ENCODE assay signal across 11 cellular contexts in genomic region chr3:133548090-133548489, GRCh38. TPM values are rescaled to one million over a fixed set of nuclear protein-coding genes. Genes with fewer than 3 reads are reported as not detected.
DNase-seq lines count a peak whose midpoint lies in the region; ATAC-seq and TF ChIP-seq lines count a peak whose summit lies in the region.
"Had no signal": no experiment of that assay in that cellular context is flagged by ENCODE, and none has a peak within 500 bp of the region (broad histone marks: within the 10 kb centered on the region; RNA-seq: fewer than 3 reads in every experiment).

No MANE protein-coding gene starts in this region.

- 53 to 70% methylated on average over 2 of the region's 2 CpGs for WGBS in transverse colon (ENCODE audit: low coverage in 1 of 2), 2 donors

- no peaks in the 10 kb centered on the region for H4K20me1 ChIP-seq in Karpas-422 (ENCODE audit: insufficient read depth, low read depth, low read length)

- peak overlapping the region; percentile 53 for H3K27ac ChIP-seq in Karpas-422 (ENCODE audit: low read length)
- H3K27ac ChIP-seq in lower lobe of right lung, result peak overlapping the region; percentile 62
- peak overlapping the region; percentile 34 to 62 (median 48) for H3K27ac ChIP-seq in transverse colon
- no peak overlapping the region for H3K27ac ChIP-seq in naive thymus-derived CD4-positive, alpha-beta T cell (ENCODE audit: low read depth, low read length)
- H3K27ac ChIP-seq: epithelial cell of prostate had no signal

- H3K27me3 Mint-ChIP-seq in naive thymus-derived CD4-positive, alpha-beta T cell, result peaks cover 0 to 2% (median 0%) of the 10 kb centered on the region in 5 donors

- TF ChIP-seq EP300 in transverse colon (IDR thresholded peaks at IDR 0.05; ENCODE audit: low read depth), result no peak

- peaks cover 0 to 4% (median 0%) of the 10 kb centered on the region in 11 donors for H3K9me3 Mint-ChIP-seq in naive thymus-derived CD4-positive, alpha-beta T cell

- no peaks in the 10 kb centered on the region for H3K79me2 ChIP-seq in Karpas-422 (ENCODE audit: low read length)

- H3K27me3 ChIP-seq in Karpas-422 (ENCODE audit: low read length) (no peaks in the 10 kb centered on the region), lower lobe of right lung (ENCODE audit: low read depth) (no peaks in the 10 kb centered on the region), transverse colon (no peaks in the 10 kb centered on the region)
- no peaks in the 10 kb centered on the region for H3K27me3 ChIP-seq in naive thymus-derived CD4-positive, alpha-beta T cell (ENCODE audit: control insufficient read depth in 2 of 2, insufficient read depth in 2 of 2, low read length in 2 of 2)

- peak in 1 of 2 donors; percentile 7 for ATAC-seq in lower lobe of right lung
- ATAC-seq in naive thymus-derived CD4-positive, alpha-beta T cell, result no peak

- intact Hi-C loops in lower lobe of right lung (cut with DNase I), result no loop called here
- intact Hi-C loops in transverse colon (cut with DNase I; ENCODE audit: low total_unique reads), result no loop called here
- intact Hi-C loops in naive thymus-derived CD4-positive, alpha-beta T cell (cut with micrococcal nuclease), result no loop called here

- in situ Hi-C loops in transverse colon (cut with MboI; ENCODE audit: low pct_ligation_motif_present in 1 of 4, low pct_unique_long_range_greater_than_20kb in 1 of 4, low sequenced_read_pairs in 3 of 4), result no loop called here

- peak overlapping the region; percentile 29 for H3K9ac ChIP-seq in Karpas-422 (ENCODE audit: low read length)

- peaks cover 0 to 3% (median 0%) of the 10 kb centered on the region in 7 donors for H3K4me1 Mint-ChIP-seq in naive thymus-derived CD4-positive, alpha-beta T cell

- H3K4me3 ChIP-seq in Karpas-422 (ENCODE audit: low read length) (no peak overlapping the region), lower lobe of right lung (no peak overlapping the region), transverse colon (no peak overlapping the region)
- no peak overlapping the region for H3K4me3 ChIP-seq in naive thymus-derived CD4-positive, alpha-beta T cell (ENCODE audit: low read length)

- no peak for TF ChIP-seq CTCF in lower lobe of right lung (IDR thresholded peaks at IDR 0.05)
- TF ChIP-seq CTCF in transverse colon (IDR thresholded peaks at IDR 0.05), result no peak

- H3K36me3 Mint-ChIP-seq in naive thymus-derived CD4-positive, alpha-beta T cell, result peaks cover 0 to 3% (median 0%) of the 10 kb centered on the region in 5 donors
- H3K36me3 Mint-ChIP-seq: naive B cell had no signal

- H3K4me1 ChIP-seq in Karpas-422 (ENCODE audit: low read length) (peaks cover 38% of the 10 kb centered on the region), lower lobe of right lung (peaks cover 8% of the 10 kb centered on the region), transverse colon (peaks cover 13 to 20% (median 14%) of the 10 kb centered on the region in 4 donors)
- no peaks in the 10 kb centered on the region for H3K4me1 ChIP-seq in naive thymus-derived CD4-positive, alpha-beta T cell (ENCODE audit: control insufficient read depth in 2 of 2, insufficient read depth in 2 of 2, low read length in 2 of 2)

- no peaks in the 10 kb centered on the region for H3K9me3 ChIP-seq in Karpas-422 (ENCODE audit: low read length)
- no peaks in the 10 kb centered on the region for H3K9me3 ChIP-seq in lower lobe of right lung
- H3K9me3 ChIP-seq in transverse colon, result no peaks in the 10 kb centered on the region
- no peaks in the 10 kb centered on the region for H3K9me3 ChIP-seq in naive thymus-derived CD4-positive, alpha-beta T cell (ENCODE audit: control insufficient read depth in 2 of 3, low read length in 3 of 3)

- no peaks in the 10 kb centered on the region for H3K36me3 ChIP-seq in Karpas-422 (ENCODE audit: insufficient read depth, low read length)
- no peaks in the 10 kb centered on the region for H3K36me3 ChIP-seq in lower lobe of right lung
- no peaks in the 10 kb centered on the region for H3K36me3 ChIP-seq in transverse colon
- H3K36me3 ChIP-seq in naive thymus-derived CD4-positive, alpha-beta T cell (ENCODE audit: control insufficient read depth in 2 of 3, insufficient read depth in 3 of 3, low read length in 3 of 3), result no peaks in the 10 kb centered on the region

- H3K4me2 ChIP-seq in Karpas-422 (ENCODE audit: low read depth, low read length, poor library complexity, severe bottlenecking), result peak overlapping the region; percentile 12

- H3K27ac Mint-ChIP-seq in naive thymus-derived CD4-positive, alpha-beta T cell, result peak overlapping the region in 1 of 9 donors; percentile 42

- POLR2A ChIA-PET in naive thymus-derived CD4-positive, alpha-beta T cell (lab: Charles Lee), result no interaction called here

- 0 out of 2 replicates have a peak overlapping the region, but pooled peaks have one; percentile 15 for H2AFZ ChIP-seq in Karpas-422 (ENCODE audit: low read length)

- TF ChIP-seq POLR2A in transverse colon (IDR thresholded peaks at IDR 0.05), result no peak

- CTCF ChIA-PET in naive thymus-derived CD4-positive, alpha-beta T cell (lab: Charles Lee), result no interaction called here

- no peak overlapping the region for H3K4me3 Mint-ChIP-seq in naive thymus-derived CD4-positive, alpha-beta T cell

- DNase-seq in Karpas-422 (no peak), astrocyte of the hippocampus (ENCODE audit: low read depth, low spot score) (peak; percentile 62), lower lobe of right lung (no peak), transverse colon (no peak), occipital lobe (lab: John Stamatoyannopoulos, UW) (no peak), LoVo (ENCODE audit: low spot score) (no peak)
- DNase-seq in naive thymus-derived CD4-positive, alpha-beta T cell, result no peak
- DNase-seq: COR-L47, GOT3, naive B cell had no signal

- H3K9me2 ChIP-seq in Karpas-422 (replicated peaks; ENCODE audit: insufficient read depth, low read length), result no peaks in the 10 kb centered on the region

RNA-seq across cellular contexts. Expression of gene CDV3, which starts 25.4 kb away (rescaled TPM):
- total RNA-seq in Karpas-422 (2014; rRNA removed; shearing (Covaris generic); ENCODE audit: low replicate concordance), result 772 and 806 TPM in 2 replicates
- total RNA-seq in lower lobe of right lung, result 166 TPM
- total RNA-seq in transverse colon, result 10 to 100 TPM; 46.8 to 84.9 (median 78.8) TPM
- total RNA-seq in occipital lobe, result 117 TPM
- 100 to 1,000 TPM; 179 to 206 (median 200) TPM for total RNA-seq in naive thymus-derived CD4-positive, alpha-beta T cell
- 10 to 100 TPM; 37.4 to 45.4 TPM for polyA plus RNA-seq in naive thymus-derived CD4-positive, alpha-beta T cell
